ENCODE assay signal across 12 cellular contexts in the genomic region with DNA sequence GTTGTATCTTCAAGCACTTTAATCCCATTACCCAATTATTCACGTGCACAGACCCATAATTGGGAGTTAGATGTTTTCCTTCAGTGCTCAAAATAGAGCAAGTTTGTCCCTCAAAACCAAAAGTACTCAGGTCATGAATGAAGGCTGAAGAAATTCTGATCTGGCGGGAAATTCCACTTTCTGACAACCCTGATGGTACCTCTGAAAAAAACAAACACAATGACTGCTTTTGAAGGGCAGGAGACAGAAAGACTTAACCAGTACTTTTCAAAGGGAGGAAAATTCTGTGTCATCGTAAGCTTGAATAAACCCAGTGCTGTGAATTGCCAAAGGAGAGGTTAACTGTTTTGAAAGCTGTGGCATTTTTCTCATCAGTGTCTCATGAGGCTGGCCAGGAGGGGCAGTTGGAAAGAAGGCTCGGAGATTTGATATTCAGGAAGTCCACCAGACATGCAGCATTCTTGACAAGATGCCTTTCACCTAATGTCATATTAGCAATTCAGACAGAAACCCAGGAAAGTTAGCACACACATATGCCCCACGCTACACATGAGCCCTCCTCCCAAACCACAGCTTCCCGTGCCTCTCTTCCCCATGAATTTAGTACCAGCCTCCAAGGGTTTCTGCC.
A peak's percentile ranks its signal among the peaks of the same experiment; 100 is the strongest.
DNase-seq lines count a peak whose midpoint lies in the region; ATAC-seq and TF ChIP-seq lines count a peak whose summit lies in the region.
"Had no signal": no experiment of that assay in that cellular context is flagged by ENCODE, and none has a peak within 500 bp of the region (broad histone marks: within the 10 kb centered on the region; RNA-seq: fewer than 3 reads in every experiment).

No MANE protein-coding gene starts in this region.

- intact Hi-C loops in activated CD4-positive, alpha-beta T cell treated with anti-CD3 and anti-CD28 coated beads, Interleukin-2, amount 10 ng/mL, durations not matched to agents 24 days and 14 days (cut with micrococcal nuclease) = no loop called here

- H3K4me3 Mint-ChIP-seq in WTC11 (no peak overlapping the region), glutamatergic neuron (ENCODE audit: unreplicated experiment) (no peak overlapping the region)
- no peak overlapping the region for H3K4me3 Mint-ChIP-seq in activated CD4-positive, alpha-beta T cell treated with anti-CD3 and anti-CD28 coated beads, Interleukin-2, amount 10 ng/mL, durations not matched to agents 24 days and 14 days
- H3K4me3 Mint-ChIP-seq: CD4-positive, alpha-beta memory T cell had no signal

- H3K27ac Mint-ChIP-seq in WTC11 (no peak overlapping the region), glutamatergic neuron (ENCODE audit: unreplicated experiment) (no peak overlapping the region)
- H3K27ac Mint-ChIP-seq in activated CD4-positive, alpha-beta T cell treated with anti-CD3 and anti-CD28 coated beads, Interleukin-2, amount 10 ng/mL, durations not matched to agents 24 days and 14 days = no peak overlapping the region
- H3K27ac Mint-ChIP-seq: CD4-positive, alpha-beta memory T cell had no signal

- POLR2A ChIA-PET in AG04449 (lab: Yijun Ruan, JAX) = interaction anchor here (0.6 to 2.4 kb wide), 5 partner anchors 11 to 447 kb away, joined by 3 to 11 read pairs (median 4); no protein-coding TSS in a partner anchor
- POLR2A ChIA-PET in WTC11 (lab: Charles Lee) = no interaction called here

- H3K4me3 ChIP-seq in AG04449 (ENCODE audit: low read depth, low read length) = no peak overlapping the region

- peaks cover 64% of the 10 kb centered on the region for H3K4me1 Mint-ChIP-seq in WTC11
- peaks cover 5% of the 10 kb centered on the region for H3K4me1 Mint-ChIP-seq in glutamatergic neuron (ENCODE audit: low read depth, unreplicated experiment)
- no peaks in the 10 kb centered on the region for H3K4me1 Mint-ChIP-seq in activated CD4-positive, alpha-beta T cell treated with anti-CD3 and anti-CD28 coated beads, Interleukin-2, amount 10 ng/mL, durations not matched to agents 24 days and 14 days
- H3K4me1 Mint-ChIP-seq: CD4-positive, alpha-beta memory T cell had no signal

- no peak for TF ChIP-seq CTCF in AG04449 (IDR thresholded peaks at IDR 0.05; ENCODE audit: insufficient read depth, low read length, missing control alignments)
- TF ChIP-seq CTCF in WTC11 (IDR thresholded peaks at IDR 0.05) = no peak
- TF ChIP-seq CTCF in glutamatergic neuron (IDR thresholded peaks at IDR 0.05; ENCODE audit: partially characterized antibody, unreplicated experiment) = no peak

- H3K27me3 Mint-ChIP-seq in WTC11 (ENCODE audit: low read depth) (peaks cover 11% of the 10 kb centered on the region), glutamatergic neuron (ENCODE audit: unreplicated experiment) (peaks cover 6% of the 10 kb centered on the region)
- no peaks in the 10 kb centered on the region for H3K27me3 Mint-ChIP-seq in activated CD4-positive, alpha-beta T cell treated with anti-CD3 and anti-CD28 coated beads, Interleukin-2, amount 10 ng/mL, durations not matched to agents 24 days and 14 days

- DNase-seq in AG04449 (ENCODE audit: low read depth, low spot score) = peak; percentile 97
- peak; percentile 82 for DNase-seq in HS-27A (ENCODE audit: low read depth)
- peak; percentile 93 for DNase-seq in astrocyte of the hippocampus (ENCODE audit: low read depth, low spot score)
- DNase-seq in kidney glomerular epithelial cell (lab: John Stamatoyannopoulos, UW) = peak; percentile 98
- no peak for DNase-seq in WTC11 (ENCODE audit: low spot score)
- DNase-seq in glutamatergic neuron = no peak
- DNase-seq in stimulated activated CD4-positive, alpha-beta T cell treated with anti-CD3 and anti-CD28 coated beads, Interleukin-2, amount 100 ng/mL, for 24 hours = no peak
- DNase-seq in activated CD4-positive, alpha-beta T cell treated with anti-CD3 and anti-CD28 coated beads, Interleukin-2, amount 10 ng/mL, durations not matched to agents 24 days and 14 days = no peak
- DNase-seq: CD4-positive, alpha-beta memory T cell; cortex of kidney; stimulated activated naive CD4-positive, alpha-beta T cell treated with Interleukin-2 at 50 U/mL for 16 hours; T-helper 9 cell had no signal

- H3K36me3 Mint-ChIP-seq in WTC11 = no peaks in the 10 kb centered on the region
- H3K36me3 Mint-ChIP-seq in glutamatergic neuron (ENCODE audit: unreplicated experiment) = no peaks in the 10 kb centered on the region
- no peaks in the 10 kb centered on the region for H3K36me3 Mint-ChIP-seq in activated CD4-positive, alpha-beta T cell treated with anti-CD3 and anti-CD28 coated beads, Interleukin-2, amount 10 ng/mL, durations not matched to agents 24 days and 14 days (ENCODE audit: low read depth)
- H3K36me3 Mint-ChIP-seq: CD4-positive, alpha-beta memory T cell had no signal

- no peak for ATAC-seq in WTC11

- CTCF ChIA-PET in AG04449 (lab: Yijun Ruan, JAX) (interaction anchor here (1.0 to 1.7 kb wide), 3 partner anchors 43 to 190 kb away, joined by 3 to 5 read pairs (median 3); no protein-coding TSS in a partner anchor), WTC11 (lab: Charles Lee) (no interaction called here)

- H3K9me3 Mint-ChIP-seq in WTC11 = no peaks in the 10 kb centered on the region
- no peaks in the 10 kb centered on the region for H3K9me3 Mint-ChIP-seq in glutamatergic neuron (ENCODE audit: unreplicated experiment)
- no peaks in the 10 kb centered on the region for H3K9me3 Mint-ChIP-seq in activated CD4-positive, alpha-beta T cell treated with anti-CD3 and anti-CD28 coated beads, Interleukin-2, amount 10 ng/mL, durations not matched to agents 24 days and 14 days

TF ChIP-seq in WTC11, 78 proteins besides CTCF, POLR2A, EP300 and RAD21 (continues in another document):
- TF ChIP-seq SMAD3 (CRISPR knock-in tag; IDR thresholded peaks at IDR 0.05; ENCODE audit: borderline replicate concordance) (no peak), TEAD4 (CRISPR knock-in tag; IDR thresholded peaks at IDR 0.05) (no peak), NR1H2 (CRISPR knock-in tag; IDR thresholded peaks at IDR 0.05) (no peak), ZNF416 (CRISPR knock-in tag; IDR thresholded peaks at IDR 0.05) (no peak), ZNF121 (CRISPR knock-in tag; IDR thresholded peaks at IDR 0.05) (no peak)
- TF ChIP-seq, protein P1, sequence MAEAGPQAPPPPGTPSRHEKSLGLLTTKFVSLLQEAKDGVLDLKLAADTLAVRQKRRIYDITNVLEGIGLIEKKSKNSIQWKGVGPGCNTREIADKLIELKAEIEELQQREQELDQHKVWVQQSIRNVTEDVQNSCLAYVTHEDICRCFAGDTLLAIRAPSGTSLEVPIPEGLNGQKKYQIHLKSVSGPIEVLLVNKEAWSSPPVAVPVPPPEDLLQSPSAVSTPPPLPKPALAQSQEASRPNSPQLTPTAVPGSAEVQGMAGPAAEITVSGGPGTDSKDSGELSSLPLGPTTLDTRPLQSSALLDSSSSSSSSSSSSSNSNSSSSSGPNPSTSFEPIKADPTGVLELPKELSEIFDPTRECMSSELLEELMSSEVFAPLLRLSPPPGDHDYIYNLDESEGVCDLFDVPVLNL (CRISPR knock-in tag; IDR thresholded peaks at IDR 0.05; ENCODE audit: borderline replicate concordance, low read depth) = no peak
- TF ChIP-seq, protein P2, sequence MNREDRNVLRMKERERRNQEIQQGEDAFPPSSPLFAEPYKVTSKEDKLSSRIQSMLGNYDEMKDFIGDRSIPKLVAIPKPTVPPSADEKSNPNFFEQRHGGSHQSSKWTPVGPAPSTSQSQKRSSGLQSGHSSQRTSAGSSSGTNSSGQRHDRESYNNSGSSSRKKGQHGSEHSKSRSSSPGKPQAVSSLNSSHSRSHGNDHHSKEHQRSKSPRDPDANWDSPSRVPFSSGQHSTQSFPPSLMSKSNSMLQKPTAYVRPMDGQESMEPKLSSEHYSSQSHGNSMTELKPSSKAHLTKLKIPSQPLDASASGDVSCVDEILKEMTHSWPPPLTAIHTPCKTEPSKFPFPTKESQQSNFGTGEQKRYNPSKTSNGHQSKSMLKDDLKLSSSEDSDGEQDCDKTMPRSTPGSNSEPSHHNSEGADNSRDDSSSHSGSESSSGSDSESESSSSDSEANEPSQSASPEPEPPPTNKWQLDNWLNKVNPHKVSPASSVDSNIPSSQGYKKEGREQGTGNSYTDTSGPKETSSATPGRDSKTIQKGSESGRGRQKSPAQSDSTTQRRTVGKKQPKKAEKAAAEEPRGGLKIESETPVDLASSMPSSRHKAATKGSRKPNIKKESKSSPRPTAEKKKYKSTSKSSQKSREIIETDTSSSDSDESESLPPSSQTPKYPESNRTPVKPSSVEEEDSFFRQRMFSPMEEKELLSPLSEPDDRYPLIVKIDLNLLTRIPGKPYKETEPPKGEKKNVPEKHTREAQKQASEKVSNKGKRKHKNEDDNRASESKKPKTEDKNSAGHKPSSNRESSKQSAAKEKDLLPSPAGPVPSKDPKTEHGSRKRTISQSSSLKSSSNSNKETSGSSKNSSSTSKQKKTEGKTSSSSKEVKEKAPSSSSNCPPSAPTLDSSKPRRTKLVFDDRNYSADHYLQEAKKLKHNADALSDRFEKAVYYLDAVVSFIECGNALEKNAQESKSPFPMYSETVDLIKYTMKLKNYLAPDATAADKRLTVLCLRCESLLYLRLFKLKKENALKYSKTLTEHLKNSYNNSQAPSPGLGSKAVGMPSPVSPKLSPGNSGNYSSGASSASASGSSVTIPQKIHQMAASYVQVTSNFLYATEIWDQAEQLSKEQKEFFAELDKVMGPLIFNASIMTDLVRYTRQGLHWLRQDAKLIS (CRISPR knock-in tag; IDR thresholded peaks at IDR 0.05; ENCODE audit: borderline replicate concordance) = no peak
- TF ChIP-seq, protein P3, sequence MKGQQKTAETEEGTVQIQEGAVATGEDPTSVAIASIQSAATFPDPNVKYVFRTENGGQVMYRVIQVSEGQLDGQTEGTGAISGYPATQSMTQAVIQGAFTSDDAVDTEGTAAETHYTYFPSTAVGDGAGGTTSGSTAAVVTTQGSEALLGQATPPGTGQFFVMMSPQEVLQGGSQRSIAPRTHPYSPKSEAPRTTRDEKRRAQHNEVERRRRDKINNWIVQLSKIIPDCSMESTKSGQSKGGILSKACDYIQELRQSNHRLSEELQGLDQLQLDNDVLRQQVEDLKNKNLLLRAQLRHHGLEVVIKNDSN (CRISPR knock-in tag; IDR thresholded peaks at IDR 0.05) = no peak

Comparison
In these comparisons a context has a peak if more than half of its experiments do, and no peak if none do; other contexts are left out.
1. DNase-seq: peak in AG04449 (single experiment), HS-27A (single experiment), astrocyte of the hippocampus (single experiment) and kidney glomerular epithelial cell (single experiment); none in WTC11 (single experiment), glutamatergic neuron (single experiment), stimulated activated CD4-positive, alpha-beta T cell treated with anti-CD3 and anti-CD28 coated beads, Interleukin-2, amount 100 ng/mL, for 24 hours (0 of 2) and activated CD4-positive, alpha-beta T cell treated with anti-CD3 and anti-CD28 coated beads, Interleukin-2, amount 10 ng/mL, durations not matched to agents 24 days and 14 days (single experiment).